8 cellular contexts compared by ENCODE assay signal in genomic region chrX:154490021-154490413, GRCh38. TPM values are rescaled to one million over a fixed set of nuclear protein-coding genes. Genes with fewer than 3 reads are reported as not detected.
DNase-seq lines count a peak whose midpoint lies in the region; ATAC-seq and TF ChIP-seq lines count a peak whose summit lies in the region.

No MANE protein-coding gene starts in this region.

- H3K4me1 ChIP-seq in ectodermal cell (ENCODE audit: control insufficient read depth, insufficient read depth, low read length) (peaks cover 5% of the 10 kb centered on the region), mucosa of descending colon (ENCODE audit: low read depth) (no peaks in the 10 kb centered on the region), upper lobe of right lung (peaks cover 5% of the 10 kb centered on the region)

- TF ChIP-seq CTCF in mucosa of descending colon (IDR thresholded peaks at IDR 0.05) (no peak), upper lobe of right lung (IDR thresholded peaks at IDR 0.05) (no peak)

- peak overlapping the region; percentile 79 for H3K4me3 ChIP-seq in SK-N-MC
- peak overlapping the region; percentile 45 for H3K4me3 ChIP-seq in ectodermal cell (ENCODE audit: insufficient read depth, low read depth, low read length)
- peak overlapping the region; percentile 51 for H3K4me3 ChIP-seq in mucosa of descending colon
- H3K4me3 ChIP-seq in upper lobe of right lung = peak overlapping the region; percentile 58

- H3K27ac ChIP-seq in SK-N-MC = no peak overlapping the region
- no peak overlapping the region for H3K27ac ChIP-seq in ectodermal cell (ENCODE audit: insufficient read depth, low read depth, low read length, poor library complexity, severe bottlenecking)
- peak overlapping the region; percentile 91 for H3K27ac ChIP-seq in upper lobe of right lung

- H3K9ac ChIP-seq in SK-N-MC (ENCODE audit: insufficient read length) = peak overlapping the region; percentile 65

- intact Hi-C loops in Right ventricle myocardium inferior (cut with DNase I) = no loop called here
- intact Hi-C loops in cardiac septum (cut with DNase I) = no loop called here
- intact Hi-C loops in mucosa of descending colon (cut with DNase I, micrococcal nuclease) = no loop called here
- intact Hi-C loops in upper lobe of right lung (cut with DNase I) = no loop called here

- H3K36me3 ChIP-seq in SK-N-MC (ENCODE audit: insufficient read depth, low read length) (peaks cover 2% of the 10 kb centered on the region; the same call in 1 of the 2 replicates), ectodermal cell (ENCODE audit: control insufficient read depth, insufficient read depth, low read length) (no peaks in the 10 kb centered on the region), mucosa of descending colon (ENCODE audit: low read depth) (no peaks in the 10 kb centered on the region), upper lobe of right lung (no peaks in the 10 kb centered on the region)

- peak; percentile 67 for DNase-seq in Right ventricle myocardium inferior (ENCODE audit: missing footprints)
- DNase-seq in cardiac septum (ENCODE audit: low spot score) = no peak
- no peak for DNase-seq in SK-N-MC (ENCODE audit: low read depth, low spot score)
- peak in 2 of 3 donors; percentile 31 to 72 for DNase-seq in mucosa of descending colon
- peak; percentile 73 for DNase-seq in upper lobe of right lung
- DNase-seq in effector CD4-positive, alpha-beta T cell = no peak

- peaks cover 9% of the 10 kb centered on the region for H3K27me3 ChIP-seq in ectodermal cell (ENCODE audit: control insufficient read depth, insufficient read depth, low read length, poor library complexity, severe bottlenecking)
- H3K27me3 ChIP-seq in upper lobe of right lung = no peaks in the 10 kb centered on the region

- H3K9me3 ChIP-seq in SK-N-MC (ENCODE audit: low read depth, low read length) (no peaks in the 10 kb centered on the region), ectodermal cell (ENCODE audit: control insufficient read depth, low read length) (no peaks in the 10 kb centered on the region), mucosa of descending colon (no peaks in the 10 kb centered on the region), upper lobe of right lung (no peaks in the 10 kb centered on the region)

- 7 to 9% methylated on average over 19 of the region's 19 CpGs for WGBS in ectodermal cell, 2 experiments

- peak; percentile 1 for ATAC-seq in Right ventricle myocardium inferior
- peak; percentile 25 for ATAC-seq in HG03025 (IDR thresholded peaks at IDR 0.05; ENCODE audit: low FRiP score, unreplicated experiment)
- ATAC-seq in mucosa of descending colon = peak; percentile 24
- peak; percentile 4 for ATAC-seq in upper lobe of right lung

RNA-seq across cellular contexts. Expression of gene SLC10A3, which starts 0.4 kb away (rescaled TPM):
- total RNA-seq in Right ventricle myocardium inferior (13.0 TPM), cardiac septum (13.8 TPM), mucosa of descending colon (10 to 100 TPM; 26.2 to 30.6 (median 28.0) TPM), upper lobe of right lung (23.7 TPM)
- polyA plus RNA-seq in ectodermal cell (2013, experiment 1 of 4) = 6.7 TPM
- polyA plus RNA-seq in ectodermal cell (2013, experiment 2 of 4) = 6.3 TPM
- polyA plus RNA-seq in ectodermal cell (2013, experiment 3 of 4) = 5.4 TPM
- 6.8 TPM for polyA plus RNA-seq in ectodermal cell (2013, experiment 4 of 4)

RNA-seq across cellular contexts. Expression of gene UBL4A, which starts 3.6 kb away (rescaled TPM):
- 58.4 TPM for total RNA-seq in Right ventricle myocardium inferior
- total RNA-seq in cardiac septum = 48.4 TPM
- 23.3 TPM for polyA plus RNA-seq in ectodermal cell (2013, experiment 1 of 4)
- polyA plus RNA-seq in ectodermal cell (2013, experiment 2 of 4) = 23.9 TPM
- 21.9 TPM for polyA plus RNA-seq in ectodermal cell (2013, experiment 3 of 4)
- polyA plus RNA-seq in ectodermal cell (2013, experiment 4 of 4) = 20.8 TPM
- 10 to 100 TPM; 29.2 to 41.6 (median 32.3) TPM for total RNA-seq in mucosa of descending colon
- 33.8 TPM for total RNA-seq in upper lobe of right lung

RNA-seq across cellular contexts. Expression of gene LAGE3, which starts 10.9 kb away (rescaled TPM):
- total RNA-seq in Right ventricle myocardium inferior (18.5 TPM), cardiac septum (13.9 TPM), mucosa of descending colon (10 to 100 TPM; 10.7 to 18.5 (median 13.9) TPM), upper lobe of right lung (15.1 TPM)
- 19.7 TPM for polyA plus RNA-seq in ectodermal cell (2013, experiment 1 of 4)
- 22.6 TPM for polyA plus RNA-seq in ectodermal cell (2013, experiment 2 of 4)
- polyA plus RNA-seq in ectodermal cell (2013, experiment 3 of 4) = 27.9 TPM
- 31.0 TPM for polyA plus RNA-seq in ectodermal cell (2013, experiment 4 of 4)

RNA-seq across cellular contexts. Expression of gene FAM3A, which starts 26.0 kb away (rescaled TPM):
- total RNA-seq in Right ventricle myocardium inferior = 62.1 TPM
- 53.1 TPM for total RNA-seq in cardiac septum
- polyA plus RNA-seq in ectodermal cell (2013, experiment 1 of 4) = 22.3 TPM
- 16.5 TPM for polyA plus RNA-seq in ectodermal cell (2013, experiment 2 of 4)
- polyA plus RNA-seq in ectodermal cell (2013, experiment 3 of 4) = 19.4 TPM
- polyA plus RNA-seq in ectodermal cell (2013, experiment 4 of 4) = 21.0 TPM
- total RNA-seq in mucosa of descending colon = 10 to 100 TPM; 52.5 to 75.6 (median 64.8) TPM
- total RNA-seq in upper lobe of right lung = 42.6 TPM

RNA-seq across cellular contexts. Expression of gene PLXNA3, which starts 31.9 kb away (rescaled TPM):
- total RNA-seq in Right ventricle myocardium inferior (23.2 TPM), cardiac septum (46.9 TPM), mucosa of descending colon (10 to 100 TPM; 24.8 to 66.1 (median 51.7) TPM), upper lobe of right lung (49.0 TPM)
- 40.9 TPM for polyA plus RNA-seq in ectodermal cell (2013, experiment 1 of 4)
- 30.1 TPM for polyA plus RNA-seq in ectodermal cell (2013, experiment 2 of 4)
- 34.6 TPM for polyA plus RNA-seq in ectodermal cell (2013, experiment 3 of 4)
- 41.1 TPM for polyA plus RNA-seq in ectodermal cell (2013, experiment 4 of 4)

Comparison
In these comparisons a context has a peak if more than half of its experiments do, and no peak if none do; other contexts are left out.
1. DNase-seq: peak in Right ventricle myocardium inferior (single experiment), mucosa of descending colon (2 of 3) and upper lobe of right lung (single experiment); none in cardiac septum (single experiment), SK-N-MC (single experiment) and effector CD4-positive, alpha-beta T cell (single experiment).
2. Peak in every context shown above with its lines, with median percentiles within 50 percentile points of each other: ATAC-seq and H3K4me3 ChIP-seq.